In genomic region chr2:66334237-66335054, GRCh38 we compare ENCODE assay signal across 12 cellular contexts.
DNase-seq lines count a peak whose midpoint lies in the region; TF ChIP-seq lines count a peak whose summit lies in the region.
"Had no signal": no experiment of that assay in that cellular context is flagged by ENCODE, and none has a peak within 500 bp of the region (broad histone marks: within the 10 kb centered on the region; RNA-seq: fewer than 3 reads in every experiment).

No MANE protein-coding gene starts in this region.

- DNase-seq in DMS53 (lab: John Stamatoyannopoulos, UW) = peak; percentile 71
- DNase-seq in HT1080 (ENCODE audit: low read depth) = peak; percentile 71
- DNase-seq in NCI-H69 (lab: John Stamatoyannopoulos, UW) = peak; percentile 88
- peak; percentile 8 for DNase-seq in fibroblast of mammary gland (ENCODE audit: low read depth)
- DNase-seq in NCI-H187 treated with DMSO at 0.1 percent for 48 hours (lab: John Stamatoyannopoulos, UW) = no peak
- no peak for DNase-seq in esophagus muscularis mucosa (ENCODE audit: extremely low spot score)
- no peak for DNase-seq in HCEC 1CT
- no peak for DNase-seq in stimulated activated CD4-positive, alpha-beta T cell treated with anti-CD3 and anti-CD28 coated beads, Interleukin-4, amount 100 ng/mL, for 1 hour
- DNase-seq: activated CD8-positive, alpha-beta memory T cell treated with anti-CD3 and anti-CD28 coated beads for 24 hours; NCI-H2227 treated with DMSO at 0.1 percent for 48 hours; stimulated activated CD4-positive, alpha-beta T cell treated with anti-CD3 and anti-CD28 coated beads, Interleukin-2, amount 100 ng/mL, for 24 hours had no signal

- no peak for TF ChIP-seq POLR2A in esophagus muscularis mucosa (IDR thresholded peaks at IDR 0.05; ENCODE audit: low read depth)

- no peaks in the 10 kb centered on the region for H3K27me3 ChIP-seq in esophagus muscularis mucosa

- H3K27ac ChIP-seq in esophagus muscularis mucosa (replicated peaks in 1 of 4) = no peak overlapping the region
- H3K27ac ChIP-seq: prostate gland had no signal

- H3K9me3 ChIP-seq in esophagus muscularis mucosa = no peaks in the 10 kb centered on the region
- H3K9me3 ChIP-seq: prostate gland had no signal

- WGBS in esophagus muscularis mucosa = 77% methylated on average over 10 of the region's 10 CpGs

- TF ChIP-seq CTCF in fibroblast of mammary gland (conservative IDR thresholded peaks at IDR 0.05; ENCODE audit: control insufficient read depth, insufficient read depth, low read depth, low read length) (no peak), esophagus muscularis mucosa (IDR thresholded peaks at IDR 0.05) (no peak)

- H3K36me3 ChIP-seq in esophagus muscularis mucosa = no peaks in the 10 kb centered on the region
- H3K36me3 ChIP-seq: prostate gland had no signal

- H3K4me1 ChIP-seq in esophagus muscularis mucosa = no peaks in the 10 kb centered on the region
- H3K4me1 ChIP-seq: prostate gland had no signal

- intact Hi-C loops in esophagus muscularis mucosa (cut with DNase I) = no loop called here

- TF ChIP-seq EP300 in esophagus muscularis mucosa (IDR thresholded peaks at IDR 0.05) = no peak

- H3K4me3 ChIP-seq in fibroblast of mammary gland (ENCODE audit: control insufficient read depth, low read depth, low read length) (no peak overlapping the region), esophagus muscularis mucosa (no peak overlapping the region)
- H3K4me3 ChIP-seq: prostate gland had no signal

Comparison
In these comparisons a context has a peak if more than half of its experiments do, and no peak if none do; other contexts are left out.
1. DNase-seq: peak in DMS53 (single experiment), HT1080 (single experiment), NCI-H69 (single experiment) and fibroblast of mammary gland (single experiment); none in NCI-H187 treated with DMSO at 0.1 percent for 48 hours (single experiment), esophagus muscularis mucosa (single experiment), HCEC 1CT (single experiment) and stimulated activated CD4-positive, alpha-beta T cell treated with anti-CD3 and anti-CD28 coated beads, Interleukin-4, amount 100 ng/mL, for 1 hour (single experiment).